In genomic region chr11:1261241-1262071, GRCh38 we compare ENCODE assay signal across 11 cellular contexts. TPM values are rescaled to one million over a fixed set of nuclear protein-coding genes. Genes with fewer than 3 reads are reported as not detected.
DNase-seq lines count a peak whose midpoint lies in the region; ATAC-seq and TF ChIP-seq lines count a peak whose summit lies in the region.
"Had no signal": no experiment of that assay in that cellular context is flagged by ENCODE, and none has a peak within 500 bp of the region (broad histone marks: within the 10 kb centered on the region; RNA-seq: fewer than 3 reads in every experiment).

No MANE protein-coding gene starts in this region.

- H4K20me1 ChIP-seq in GM23248 (ENCODE audit: insufficient read depth): no peaks in the 10 kb centered on the region

- peaks cover 10 to 12% (median 11%) of the 10 kb centered on the region in 3 donors for H3K4me1 Mint-ChIP-seq in naive B cell

- CTCF ChIA-PET in HEK293T (lab: Yijun Ruan, JAX): no interaction called here

- WGBS in GM23248 (ENCODE audit: low coverage in 1 of 2, low lambda C conversion rate in 2 of 2, missing lambda C conversion rate in 2 of 2), 2 experiments: 77% methylated on average over 26 to 37 of the region's 39 CpGs

- H3K9me2 ChIP-seq in GM23248 (ENCODE audit: insufficient read depth): no peaks in the 10 kb centered on the region

- H3K36me3 Mint-ChIP-seq in naive B cell: peaks cover 11 to 13% of the 10 kb centered on the region in 2 donors

- H3K4me1 ChIP-seq in GM23248 (ENCODE audit: insufficient read depth): no peaks in the 10 kb centered on the region

- H3K4me3 Mint-ChIP-seq in naive B cell: peak overlapping the region in 6 of 8 donors; percentile 26 to 88 (median 78)

- no peak overlapping the region for H3K4me3 ChIP-seq in GM23248

- H3K27ac Mint-ChIP-seq in naive B cell: peak overlapping the region in 2 of 6 donors; percentile 29 to 68

- POLR2A ChIA-PET in HEK293T (lab: Yijun Ruan, JAX): interaction anchor here (1.2 to 1.3 kb wide), 2 partner anchors 9 to 57 kb away, joined by 4 read pairs; no protein-coding TSS in a partner anchor

- H3K27ac ChIP-seq in 22Rv1 (peak overlapping the region; percentile 50; the same call in 1 of the 2 replicates), GM23248 (no peak overlapping the region), angular gyrus (ENCODE audit: low read depth, low read length) (peak overlapping the region; percentile 90)

- peaks cover 5 to 21% (median 17%) of the 10 kb centered on the region in 7 donors for H3K9me3 Mint-ChIP-seq in naive B cell

- H3K9me3 ChIP-seq in GM23248 (ENCODE audit: low read depth): no peaks in the 10 kb centered on the region

- H3F3A ChIP-seq in GM23248 (ENCODE audit: insufficient read depth): no peaks in the 10 kb centered on the region

- H3K9ac ChIP-seq in GM23248: peak overlapping the region; percentile 70; the same call in 1 of the 2 replicates

- H3K36me3 ChIP-seq in GM23248 (ENCODE audit: low read depth): no peaks in the 10 kb centered on the region

- no peaks in the 10 kb centered on the region for H3K27me3 ChIP-seq in GM23248 (replicated peaks; ENCODE audit: insufficient read depth)

- no peaks in the 10 kb centered on the region for H3K79me2 ChIP-seq in GM23248 (ENCODE audit: insufficient read depth)

- TF ChIP-seq CTCF in 22Rv1 (IDR thresholded peaks at IDR 0.05): no peak

- H3K4me2 ChIP-seq in GM23248 (ENCODE audit: unreplicated experiment): no peak overlapping the region

- no peak overlapping the region for H2AFZ ChIP-seq in GM23248

- DNase-seq in GM23248 (no peak), naive B cell (no peak), T-helper 2 cell (no peak), HEK293T (ENCODE audit: extremely low spot score) (no peak), epidermal melanocyte (ENCODE audit: insufficient read length, low spot score) (no peak)
- DNase-seq in stimulated activated CD4-positive, alpha-beta T cell treated with anti-CD3 and anti-CD28 coated beads, Interleukin-2, amount 100 ng/mL, for 48 hours: no peak
- DNase-seq: activated CD4-positive, alpha-beta T cell treated with anti-CD3 and anti-CD28 coated beads, Interleukin-2, amount 50 U/mL, for 1 hour; foreskin fibroblast had no signal

- H3K27me3 Mint-ChIP-seq in naive B cell: no peaks in the 10 kb centered on the region

- ATAC-seq in naive B cell (ENCODE audit: low read depth in 2 of 2): no peak

- in situ Hi-C loops in GM23248 (cut with MboI): no loop called here

TF ChIP-seq in HEK293T, 16 proteins besides CTCF, POLR2A, EP300 and RAD21:
- TF ChIP-seq PKNOX1 (IDR thresholded peaks at IDR 0.05): no peak
- no peak for TF ChIP-seq NFRKB (IDR thresholded peaks at IDR 0.05)
- no peak for TF ChIP-seq FOXA1 (IDR thresholded peaks at IDR 0.05)
- TF ChIP-seq L3MBTL2 (conservative IDR thresholded peaks at IDR 0.05): no peak
- no peak for TF ChIP-seq SUZ12 (IDR thresholded peaks at IDR 0.05)
- TF ChIP-seq SP1 (IDR thresholded peaks at IDR 0.05): no peak
- no peak for TF ChIP-seq ARNT (IDR thresholded peaks at IDR 0.05)
- TF ChIP-seq ZNF384 (IDR thresholded peaks at IDR 0.05): no peak
- TF ChIP-seq BHLHE40 (IDR thresholded peaks at IDR 0.05; ENCODE audit: borderline replicate concordance): no peak
- no peak for TF ChIP-seq FOXK2 (IDR thresholded peaks at IDR 0.05)
- TF ChIP-seq CTBP1 (IDR thresholded peaks at IDR 0.05; ENCODE audit: borderline replicate concordance): no peak
- no peak for TF ChIP-seq ELF4 (IDR thresholded peaks at IDR 0.05)
- TF ChIP-seq FOXM1 (IDR thresholded peaks at IDR 0.05; ENCODE audit: borderline replicate concordance): no peak
- TF ChIP-seq LEF1 (IDR thresholded peaks at IDR 0.05; ENCODE audit: borderline replicate concordance): no peak
- no peak for TF ChIP-seq HDGF (IDR thresholded peaks at IDR 0.05; ENCODE audit: borderline replicate concordance)
- TF ChIP-seq TARDBP (IDR thresholded peaks at IDR 0.05): no peak

RNA-seq across cellular contexts. Expression of gene MUC5B, which starts 38.6 kb away (rescaled TPM):
- total RNA-seq in GM23248 (2014; rRNA removed; shearing (Covaris generic)): not detected in 2 replicates
- polyA plus RNA-seq in GM23248 (2016; fragmentation: Nextera tagmentation; extraction: Ambion mirVana) (not detected in 2 replicates), naive B cell (ENCODE audit: low read depth in 6 of 6) (not detected)
- total RNA-seq: bronchial epithelial cell had no signal

RNA-seq across cellular contexts. Expression of gene TOLLIP, which starts 48.0 kb away (rescaled TPM):
- total RNA-seq in GM23248 (2014; rRNA removed; shearing (Covaris generic)): 27.3 and 41.7 TPM in 2 replicates
- 53.6 and 57.7 TPM in 2 replicates for polyA plus RNA-seq in GM23248 (2016; fragmentation: Nextera tagmentation; extraction: Ambion mirVana)
- 10 to 100 TPM; 29.4 to 59.0 (median 42.8) TPM for polyA plus RNA-seq in naive B cell (ENCODE audit: low read depth in 6 of 6)
